ENCODE assay signal across 9 cellular contexts in genomic region chr4:173990126-173990878, GRCh38.
DNase-seq lines count a peak whose midpoint lies in the region; ATAC-seq and TF ChIP-seq lines count a peak whose summit lies in the region.
"Had no signal": no experiment of that assay in that cellular context is flagged by ENCODE, and none has a peak within 500 bp of the region (broad histone marks: within the 10 kb centered on the region; RNA-seq: fewer than 3 reads in every experiment).

No MANE protein-coding gene starts in this region.

- no peaks in the 10 kb centered on the region for H3K4me1 ChIP-seq in DOHH2 (ENCODE audit: control insufficient read depth, low read length)
- no peaks in the 10 kb centered on the region for H3K4me1 ChIP-seq in ascending aorta
- no peaks in the 10 kb centered on the region for H3K4me1 ChIP-seq in naive thymus-derived CD4-positive, alpha-beta T cell (ENCODE audit: control insufficient read depth in 2 of 2, insufficient read depth in 2 of 2, low read length in 2 of 2)

- H3K36me3 Mint-ChIP-seq in naive thymus-derived CD4-positive, alpha-beta T cell: no peaks in the 10 kb centered on the region
- no peaks in the 10 kb centered on the region for H3K36me3 Mint-ChIP-seq in activated CD4-positive, alpha-beta memory T cell treated with anti-CD3 and anti-CD28 coated beads for 36 hours

- no peak overlapping the region for H3K4me3 Mint-ChIP-seq in naive thymus-derived CD4-positive, alpha-beta T cell
- no peak overlapping the region for H3K4me3 Mint-ChIP-seq in activated CD4-positive, alpha-beta memory T cell treated with anti-CD3 and anti-CD28 coated beads for 36 hours

- no peaks in the 10 kb centered on the region for H4K20me1 ChIP-seq in DOHH2 (ENCODE audit: control insufficient read depth, insufficient read depth, low read depth, low read length)

- no peaks in the 10 kb centered on the region for H3K27me3 ChIP-seq in DOHH2 (ENCODE audit: control insufficient read depth, low read length)
- no peaks in the 10 kb centered on the region for H3K27me3 ChIP-seq in ascending aorta
- no peaks in the 10 kb centered on the region for H3K27me3 ChIP-seq in kidney epithelial cell (ENCODE audit: control insufficient read depth, insufficient read depth, low read length)
- H3K27me3 ChIP-seq in naive thymus-derived CD4-positive, alpha-beta T cell (ENCODE audit: control insufficient read depth in 2 of 2, insufficient read depth in 2 of 2, low read length in 2 of 2): peaks cover 0 to 3% of the 10 kb centered on the region in 2 donors

- intact Hi-C loops in ascending aorta (cut with DNase I): loop anchor here (2.0 kb wide), 1 partner anchor 484 kb away; no protein-coding TSS in a partner anchor
- intact Hi-C loops in left colon (cut with DNase I, micrococcal nuclease): no loop called here
- intact Hi-C loops in naive thymus-derived CD4-positive, alpha-beta T cell (cut with micrococcal nuclease): loop anchor here in 1 of 2 donors (5.0 kb wide), 1 partner anchor 483 kb away; no protein-coding TSS in a partner anchor
- intact Hi-C loops in activated CD4-positive, alpha-beta memory T cell treated with anti-CD3 and anti-CD28 coated beads for 36 hours (cut with micrococcal nuclease): no loop called here

- POLR2A ChIA-PET in naive thymus-derived CD4-positive, alpha-beta T cell (lab: Charles Lee): no interaction called here
- POLR2A ChIA-PET in activated CD4-positive, alpha-beta memory T cell treated with anti-CD3 and anti-CD28 coated beads for 36 hours (lab: Charles Lee): no interaction called here

- H3K36me3 ChIP-seq in DOHH2 (ENCODE audit: control insufficient read depth, low read length): no peaks in the 10 kb centered on the region
- H3K36me3 ChIP-seq in ascending aorta: no peaks in the 10 kb centered on the region
- H3K36me3 ChIP-seq in kidney epithelial cell (ENCODE audit: control insufficient read depth, insufficient read depth, low read length): no peaks in the 10 kb centered on the region
- H3K36me3 ChIP-seq in naive thymus-derived CD4-positive, alpha-beta T cell (ENCODE audit: control insufficient read depth in 2 of 3, insufficient read depth in 3 of 3, low read length in 3 of 3): no peaks in the 10 kb centered on the region

- H3K4me1 Mint-ChIP-seq in naive thymus-derived CD4-positive, alpha-beta T cell: peaks cover 0 to 2% (median 0%) of the 10 kb centered on the region in 7 donors
- H3K4me1 Mint-ChIP-seq in activated CD4-positive, alpha-beta memory T cell treated with anti-CD3 and anti-CD28 coated beads for 36 hours (ENCODE audit: low read depth): no peaks in the 10 kb centered on the region

- peaks cover 0 to 9% (median 5%) of the 10 kb centered on the region in 5 donors for H3K27me3 Mint-ChIP-seq in naive thymus-derived CD4-positive, alpha-beta T cell
- no peaks in the 10 kb centered on the region for H3K27me3 Mint-ChIP-seq in activated CD4-positive, alpha-beta memory T cell treated with anti-CD3 and anti-CD28 coated beads for 36 hours

- no peak overlapping the region for H3K4me2 ChIP-seq in DOHH2 (ENCODE audit: low read length)

- no peaks in the 10 kb centered on the region for H3K9me3 ChIP-seq in DOHH2 (ENCODE audit: control insufficient read depth, insufficient read depth, low read length)
- no peaks in the 10 kb centered on the region for H3K9me3 ChIP-seq in ascending aorta
- no peaks in the 10 kb centered on the region for H3K9me3 ChIP-seq in naive thymus-derived CD4-positive, alpha-beta T cell (ENCODE audit: control insufficient read depth in 2 of 3, low read length in 3 of 3)

- peak; percentile 27 for TF ChIP-seq CTCF in DOHH2 (IDR thresholded peaks at IDR 0.05; ENCODE audit: low read depth, low read length, poor library complexity, severe bottlenecking)
- TF ChIP-seq CTCF in ascending aorta (IDR thresholded peaks at IDR 0.05): peak; percentile 17 to 66 (median 55)
- peak; percentile 68 for TF ChIP-seq CTCF in kidney epithelial cell (IDR thresholded peaks at IDR 0.05; ENCODE audit: insufficient read depth, low read length, poor library complexity, severe bottlenecking)

- ATAC-seq in left colon: no peak
- ATAC-seq in naive thymus-derived CD4-positive, alpha-beta T cell: no peak
- ATAC-seq in HG02763 (IDR thresholded peaks at IDR 0.05; ENCODE audit: unreplicated experiment): no peak

- no peaks in the 10 kb centered on the region for H3F3A ChIP-seq in DOHH2 (ENCODE audit: control insufficient read depth, insufficient read depth)

- DNase-seq in Jurkat, Clone E6-1 (ENCODE audit: low read depth, low spot score): peak; percentile 3
- DNase-seq in ascending aorta (ENCODE audit: low spot score in 2 of 2): no peak
- no peak for DNase-seq in kidney epithelial cell (ENCODE audit: low read depth)
- no peak for DNase-seq in left colon
- DNase-seq in naive thymus-derived CD4-positive, alpha-beta T cell: no peak
- no peak for DNase-seq in activated CD4-positive, alpha-beta memory T cell treated with anti-CD3 and anti-CD28 coated beads for 36 hours

- H3K27ac ChIP-seq in DOHH2 (ENCODE audit: low read depth, low read length): no peak overlapping the region
- no peak overlapping the region for H3K27ac ChIP-seq in ascending aorta
- no peak overlapping the region for H3K27ac ChIP-seq in naive thymus-derived CD4-positive, alpha-beta T cell (ENCODE audit: low read depth, low read length)

- H3K79me2 ChIP-seq in DOHH2 (ENCODE audit: control insufficient read depth, low read length): no peaks in the 10 kb centered on the region

- H3K9me3 Mint-ChIP-seq in naive thymus-derived CD4-positive, alpha-beta T cell: peaks cover 0 to 5% (median 0%) of the 10 kb centered on the region in 11 donors
- no peaks in the 10 kb centered on the region for H3K9me3 Mint-ChIP-seq in activated CD4-positive, alpha-beta memory T cell treated with anti-CD3 and anti-CD28 coated beads for 36 hours

- no peak overlapping the region for H3K27ac Mint-ChIP-seq in naive thymus-derived CD4-positive, alpha-beta T cell
- no peak overlapping the region for H3K27ac Mint-ChIP-seq in activated CD4-positive, alpha-beta memory T cell treated with anti-CD3 and anti-CD28 coated beads for 36 hours

- H3K9me2 ChIP-seq in DOHH2 (replicated peaks; ENCODE audit: control insufficient read depth, low read length): no peaks in the 10 kb centered on the region

- no peak overlapping the region for H3K4me3 ChIP-seq in DOHH2 (ENCODE audit: low read length)
- H3K4me3 ChIP-seq in Jurkat, Clone E6-1 (ENCODE audit: low read length): no peak overlapping the region
- H3K4me3 ChIP-seq in ascending aorta: no peak overlapping the region
- H3K4me3 ChIP-seq in kidney epithelial cell (ENCODE audit: low read depth, low read length): no peak overlapping the region
- H3K4me3 ChIP-seq in naive thymus-derived CD4-positive, alpha-beta T cell (ENCODE audit: low read length): no peak overlapping the region
- H3K4me3 ChIP-seq: lung had no signal

- CTCF ChIA-PET in naive thymus-derived CD4-positive, alpha-beta T cell (lab: Charles Lee): no interaction called here
- CTCF ChIA-PET in activated CD4-positive, alpha-beta memory T cell treated with anti-CD3 and anti-CD28 coated beads for 36 hours (lab: Charles Lee): interaction anchor here (1.3 to 1.5 kb wide), 2 partner anchors 12 to 17 kb away, joined by 3 to 4 read pairs; no protein-coding TSS in a partner anchor
